ENCODE assay signal across 7 cellular contexts in genomic region chr1:1399187-1399869, GRCh38. TPM values are rescaled to one million over a fixed set of nuclear protein-coding genes. Genes with fewer than 3 reads are reported as not detected.
DNase-seq lines count a peak whose midpoint lies in the region; ATAC-seq, FAIRE-seq and TF ChIP-seq lines count a peak whose summit lies in the region.

Gene CCNL2 (minus strand): TSS chr1:1399335. CDS start chr1:1399306, 29 bp downstream.

- H3K4me3 ChIP-seq in astrocyte of the cerebellum (ENCODE audit: low read depth, low read length), result peak within 1 kb of the TSS; percentile 97
- peak within 1 kb of the TSS; percentile 70 for H3K4me3 ChIP-seq in hepatocyte

- peak within 1 kb of the TSS; percentile 92 for H3K4me2 ChIP-seq in hepatocyte

- peaks cover 66% of the 10 kb centered on the region for H3K79me2 ChIP-seq in hepatocyte

- H3K27me3 ChIP-seq in hepatocyte, result no peaks in the 10 kb centered on the region

- peaks cover 4% of the 10 kb centered on the region for H4K20me1 ChIP-seq in hepatocyte (ENCODE audit: insufficient read depth, poor library complexity, severe bottlenecking)

- peak within 1 kb of the TSS; percentile 41 for H2AFZ ChIP-seq in hepatocyte

- H3K27ac ChIP-seq in hepatocyte, result peak within 1 kb of the TSS; percentile 83

- in situ Hi-C loops in astrocyte of the cerebellum (cut with HindIII; ENCODE audit: low sequenced_read_pairs), result no loop called here

- H3K36me3 ChIP-seq in hepatocyte (replicated peaks; ENCODE audit: insufficient read depth, low read depth), result no peaks in the 10 kb centered on the region

- WGBS in hepatocyte (ENCODE audit: low lambda C conversion rate, missing lambda C conversion rate), result under 1% methylated on average over 60 of the region's 86 CpGs

- no peaks in the 10 kb centered on the region for H3K9me2 ChIP-seq in hepatocyte (replicated peaks; ENCODE audit: insufficient read depth)

- peak; percentile 92 for FAIRE-seq in GM18507 (lab: Jason Lieb, UNC)

- ATAC-seq in HG02981 (IDR thresholded peaks at IDR 0.05; ENCODE audit: unreplicated experiment), result peak; percentile 94

- no peaks in the 10 kb centered on the region for H3K9me3 ChIP-seq in hepatocyte (ENCODE audit: low read depth)

- DNase-seq in GM18507 (ENCODE audit: extremely low spot score, insufficient read length, low read depth) (peak; percentile 98), NCI-H2029 (lab: John Stamatoyannopoulos, UW) (peak; percentile 94), T-helper 22 cell (ENCODE audit: low read depth) (peak; percentile 98), astrocyte of the cerebellum (ENCODE audit: low read depth) (peak; percentile 94), hepatocyte (ENCODE audit: low spot score) (peak; percentile 99), retina (peak; percentile 99)

- peaks cover 26% of the 10 kb centered on the region for H3K4me1 ChIP-seq in hepatocyte (ENCODE audit: insufficient read depth)

- TF ChIP-seq CTCF in astrocyte of the cerebellum (IDR thresholded peaks at IDR 0.05; ENCODE audit: low read depth, low read length, missing control alignments) (peak; percentile 61), hepatocyte (IDR thresholded peaks at IDR 0.05; ENCODE audit: poor library complexity) (peak; percentile 33)

RNA-seq across cellular contexts. Expression of gene CCNL2, which starts in this region (rescaled TPM):
- 151 and 166 TPM in 2 replicates for total RNA-seq in hepatocyte
- polyA plus RNA-seq in hepatocyte, result 284 and 364 TPM in 2 replicates

Comparison
In these comparisons a context has a peak if more than half of its experiments do, and no peak if none do; other contexts are left out.
1. Peak in every context shown above with its lines: DNase-seq, ATAC-seq, H3K4me3 ChIP-seq and H3K27ac ChIP-seq.